ENCODE assay signal across 18 cellular contexts in the genomic region with DNA sequence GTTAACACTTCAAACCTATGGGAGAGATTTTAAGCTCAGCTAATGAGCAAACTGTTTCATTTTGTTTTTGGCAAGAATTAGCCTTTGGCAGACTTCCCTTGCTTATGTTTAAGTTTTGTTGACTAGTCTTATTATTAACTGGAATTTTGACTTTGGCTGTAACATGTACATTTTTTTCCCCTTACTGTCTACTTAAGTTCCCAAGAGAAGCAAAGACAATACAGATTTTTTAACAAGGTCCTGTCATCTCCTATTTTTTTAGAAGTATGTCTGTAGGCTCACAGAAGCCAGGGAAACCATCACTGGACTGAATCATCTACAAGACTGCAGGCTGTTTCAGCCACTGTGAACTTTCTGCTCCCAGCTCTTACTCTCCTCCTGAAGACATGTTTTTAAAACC.
DNase-seq lines count a peak whose midpoint lies in the region; ATAC-seq, FAIRE-seq and TF ChIP-seq lines count a peak whose summit lies in the region.
"Had no signal": no experiment of that assay in that cellular context is flagged by ENCODE, and none has a peak within 500 bp of the region (broad histone marks: within the 10 kb centered on the region; RNA-seq: fewer than 3 reads in every experiment).

No MANE protein-coding gene starts in this region.

- H3K27me3 ChIP-seq in sigmoid colon: no peaks in the 10 kb centered on the region

- CTCF ChIA-PET in Calu3 (lab: Charles Lee): interaction anchor here (0.6 kb wide), 2 partner anchors 9 to 475 kb away, joined by 3 read pairs; no protein-coding TSS in a partner anchor

- DNase-seq in EL: peak; percentile 83
- peak; percentile 84 for DNase-seq in fibroblast of peridontal ligament (ENCODE audit: extremely low read depth)
- no peak for DNase-seq in sigmoid colon
- DNase-seq in GM12891 (ENCODE audit: insufficient read length, low spot score): no peak
- DNase-seq in GM19240 (ENCODE audit: insufficient read length, low spot score): no peak
- DNase-seq in Calu3: no peak
- DNase-seq: activated CD4-positive, alpha-beta T cell treated with anti-CD3 and anti-CD28 coated beads, Interleukin-2, amount 50 U/mL, for 4 hours; CD4-positive, alpha-beta T cell; midbrain; NCI-H187 treated with DMSO at 0.1 percent for 48 hours; Right ventricle myocardium superior; T1000 had no signal

- no peaks in the 10 kb centered on the region for H3K9me3 Mint-ChIP-seq in Calu3 (ENCODE audit: low read depth, unreplicated experiment)
- H3K9me3 Mint-ChIP-seq: activated T-helper 17 cell treated with anti-CD3 and anti-CD28 coated beads, Interleukin-2, amount 50 U/mL, for 72 hours; CD4-positive, alpha-beta T cell; stimulated activated naive CD8-positive, alpha-beta T cell treated with anti-CD3 and anti-CD28 coated beads, Interleukin-15, Interleukin-2, amounts not matched to agents 100 ng/mL and 50 ng/mL, for 24 hours had no signal

- no peak for FAIRE-seq in GM12891 (lab: Jason Lieb, UNC)

- ATAC-seq in SK-N-SH treated with all-trans-retinoic acid at 6 μM for 48 hours (peak; percentile 91), HG03439 (IDR thresholded peaks at IDR 0.05; ENCODE audit: unreplicated experiment) (no peak)
- ATAC-seq: activated T-helper 17 cell treated with anti-CD3 and anti-CD28 coated beads, Interleukin-2, amount 50 U/mL, for 72 hours had no signal

- peaks cover 0 to 18% (median 17%) of the 10 kb centered on the region in 4 donors for H3K4me1 ChIP-seq in sigmoid colon
- H3K4me1 ChIP-seq: prostate gland had no signal

- H3K36me3 Mint-ChIP-seq in Calu3 (ENCODE audit: insufficient read depth, unreplicated experiment): no peaks in the 10 kb centered on the region

- H3K27me3 Mint-ChIP-seq in Calu3 (ENCODE audit: unreplicated experiment): peaks cover 71% of the 10 kb centered on the region
- H3K27me3 Mint-ChIP-seq: stimulated activated naive CD8-positive, alpha-beta T cell treated with anti-CD3 and anti-CD28 coated beads, Interleukin-15, Interleukin-2, amounts not matched to agents 100 ng/mL and 50 ng/mL, for 24 hours had no signal

- H3K4me3 ChIP-seq in sigmoid colon: no peak overlapping the region
- H3K4me3 ChIP-seq: prostate gland had no signal

- H3K36me3 ChIP-seq in sigmoid colon: no peaks in the 10 kb centered on the region
- H3K36me3 ChIP-seq: prostate gland had no signal

- H3K27ac ChIP-seq in sigmoid colon: peak overlapping the region in 3 of 4 donors; percentile 31 to 77 (median 32)
- H3K27ac ChIP-seq: KMS-11, prostate gland had no signal

- no peak overlapping the region for H3K4me3 Mint-ChIP-seq in Calu3 (ENCODE audit: low read depth, unreplicated experiment)
- H3K4me3 Mint-ChIP-seq: activated T-helper 17 cell treated with anti-CD3 and anti-CD28 coated beads, Interleukin-2, amount 50 U/mL, for 72 hours; CD4-positive, alpha-beta T cell; stimulated activated naive CD8-positive, alpha-beta T cell treated with anti-CD3 and anti-CD28 coated beads, Interleukin-15, Interleukin-2, amounts not matched to agents 100 ng/mL and 50 ng/mL, for 24 hours had no signal

- TF ChIP-seq CTCF in sigmoid colon (IDR thresholded peaks at IDR 0.05): no peak
- no peak for TF ChIP-seq CTCF in Calu3 (IDR thresholded peaks at IDR 0.05; ENCODE audit: unreplicated experiment)

- no peaks in the 10 kb centered on the region for H3K9me3 ChIP-seq in sigmoid colon
- H3K9me3 ChIP-seq: prostate gland had no signal

- no TSS peak for BruUV-seq in Calu3 (replicated peaks; lab: Mats Ljungman, UMichigan)

- no peak for TF ChIP-seq POLR2A in sigmoid colon (IDR thresholded peaks at IDR 0.05)
- no peak for TF ChIP-seq POLR2A in GM12891 (IDR thresholded peaks at IDR 0.05; ENCODE audit: low read depth, low read length)

- intact Hi-C loops in sigmoid colon (cut with DNase I): loop anchor here (5.0 kb wide), 1 partner anchor 70 kb away; no protein-coding TSS in a partner anchor
- intact Hi-C loops in Calu3 (cut with micrococcal nuclease; ENCODE audit: unreplicated experiment): no loop called here

- no peaks in the 10 kb centered on the region for H3K4me1 Mint-ChIP-seq in Calu3 (ENCODE audit: low read depth, unreplicated experiment)
- H3K4me1 Mint-ChIP-seq: activated T-helper 17 cell treated with anti-CD3 and anti-CD28 coated beads, Interleukin-2, amount 50 U/mL, for 72 hours had no signal

- no peak overlapping the region for H3K27ac Mint-ChIP-seq in Calu3 (ENCODE audit: unreplicated experiment)
- H3K27ac Mint-ChIP-seq: activated T-helper 17 cell treated with anti-CD3 and anti-CD28 coated beads, Interleukin-2, amount 50 U/mL, for 72 hours; CD4-positive, alpha-beta T cell; stimulated activated naive CD8-positive, alpha-beta T cell treated with anti-CD3 and anti-CD28 coated beads, Interleukin-15, Interleukin-2, amounts not matched to agents 100 ng/mL and 50 ng/mL, for 24 hours had no signal

- no peak for TF ChIP-seq EP300 in sigmoid colon (IDR thresholded peaks at IDR 0.05)

TF ChIP-seq in SK-N-SH treated with all-trans-retinoic acid at 6 μM for 48 hours, 23 proteins besides CTCF, POLR2A, EP300 and RAD21:
- TF ChIP-seq ISL1 (CRISPR knock-in tag; IDR thresholded peaks at IDR 0.05): peak; percentile 59
- TF ChIP-seq TOX (CRISPR knock-in tag; IDR thresholded peaks at IDR 0.05; ENCODE audit: borderline replicate concordance): no peak

TF ChIP-seq in GM12891, 5 proteins besides CTCF, POLR2A, EP300 and RAD21:
- no peak for TF ChIP-seq POU2F2 (IDR thresholded peaks at IDR 0.05; ENCODE audit: low read depth, low read length)
- no peak for TF ChIP-seq TAF1 (IDR thresholded peaks at IDR 0.05; ENCODE audit: low read depth, low read length)
- no peak for TF ChIP-seq SPI1 (IDR thresholded peaks at IDR 0.05; ENCODE audit: low read depth, low read length)
- no peak for TF ChIP-seq PAX5 (IDR thresholded peaks at IDR 0.05; ENCODE audit: insufficient read depth, low read length, severe bottlenecking)
- TF ChIP-seq POLR2AphosphoS5 (IDR thresholded peaks at IDR 0.05; ENCODE audit: low read depth, low read length): no peak

Comparison
In these comparisons a context has a peak if more than half of its experiments do, and no peak if none do; other contexts are left out.
1. DNase-seq: peak in EL (single experiment) and fibroblast of peridontal ligament (single experiment); none in sigmoid colon (single experiment), GM12891 (single experiment), GM19240 (single experiment) and Calu3 (single experiment).